Comparison of ENCODE assay signal across 16 cellular contexts in the genomic region with DNA sequence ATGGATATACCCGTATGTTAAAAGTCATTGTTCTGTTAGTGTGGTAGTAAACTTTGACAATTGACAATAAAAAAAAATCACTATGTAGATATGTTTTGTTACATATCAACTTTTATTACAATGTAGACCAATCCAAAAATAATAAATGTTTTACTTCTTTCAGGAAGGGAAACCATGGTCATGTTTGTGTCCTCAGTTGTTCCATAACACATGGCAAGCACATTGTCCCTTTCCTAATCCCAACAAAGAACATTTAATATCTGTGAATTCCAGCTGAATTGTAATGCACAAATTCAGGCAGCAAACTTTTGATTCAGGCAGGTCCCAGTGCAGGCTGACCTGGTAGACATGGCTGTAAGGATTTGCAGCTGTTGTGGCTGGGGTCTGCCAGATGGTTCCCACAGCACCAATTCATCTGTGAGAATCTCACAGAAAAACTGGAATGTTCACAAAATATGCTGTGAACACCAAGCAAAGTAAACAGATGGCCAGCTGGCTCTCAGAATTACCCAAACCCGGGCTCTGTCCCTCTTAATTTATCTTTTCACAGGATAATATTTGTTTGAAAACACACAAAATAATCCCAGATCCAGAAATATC. TPM values are rescaled to one million over a fixed set of nuclear protein-coding genes. Genes with fewer than 3 reads are reported as not detected.
A peak's percentile ranks its signal among the peaks of the same experiment; 100 is the strongest.
DNase-seq lines count a peak whose midpoint lies in the region; ATAC-seq and TF ChIP-seq lines count a peak whose summit lies in the region.
"Had no signal": no experiment of that assay in that cellular context is flagged by ENCODE, and none has a peak within 500 bp of the region (broad histone marks: within the 10 kb centered on the region; RNA-seq: fewer than 3 reads in every experiment).

No MANE protein-coding gene starts in this region.

- DNase-seq in DMS53 (lab: John Stamatoyannopoulos, UW) (peak; percentile 7), DMS53 treated with DMSO at 0.1 percent for 48 hours (lab: John Stamatoyannopoulos, UW; ENCODE audit: unreplicated experiment) (no peak), LHCN-M2 (ENCODE audit: low read depth) (peak; percentile 66), dermis microvascular lymphatic vessel endothelial cell (ENCODE audit: low read depth in 2 of 2) (peak; percentile 5 to 69), nephron progenitor cell (no peak), mucosa of descending colon (no peak), erythroblast (lab: John Stamatoyannopoulos, UW) (no peak)
- DNase-seq: activated naive CD4-positive, alpha-beta T cell treated with anti-CD3 and anti-CD28 coated beads for 36 hours; COR-L47; kidney glomerular epithelial cell; NCI-H1436; spleen had no signal

- TF ChIP-seq POLR2A in erythroblast (IDR thresholded peaks at IDR 0.05; ENCODE audit: low read length) = no peak

- intact Hi-C loops in mucosa of descending colon (cut with DNase I, micrococcal nuclease) = no loop called here

- H3K4me1 Mint-ChIP-seq in nephron progenitor cell = peaks cover 38% of the 10 kb centered on the region

- TF ChIP-seq CTCF in nephron progenitor cell (IDR thresholded peaks at IDR 0.05) = no peak
- no peak for TF ChIP-seq CTCF in mucosa of descending colon (IDR thresholded peaks at IDR 0.05)

- peak overlapping the region; percentile 57 for H3K4me3 Mint-ChIP-seq in nephron progenitor cell

- H3K36me3 ChIP-seq in mucosa of descending colon (ENCODE audit: low read depth) = no peaks in the 10 kb centered on the region
- H3K36me3 ChIP-seq: heart right ventricle had no signal

- H3K4me3 ChIP-seq in mucosa of descending colon = no peak overlapping the region
- H3K4me3 ChIP-seq: heart right ventricle, spleen had no signal

- no peak overlapping the region for H3K27ac Mint-ChIP-seq in nephron progenitor cell
- H3K27ac Mint-ChIP-seq: activated naive CD4-positive, alpha-beta T cell treated with anti-CD3 and anti-CD28 coated beads for 36 hours had no signal

- peaks cover 3% of the 10 kb centered on the region for H3K27me3 Mint-ChIP-seq in nephron progenitor cell (ENCODE audit: low read depth, poor library complexity)

- ATAC-seq in mucosa of descending colon (no peak), HG02938 (IDR thresholded peaks at IDR 0.05; ENCODE audit: unreplicated experiment) (no peak)

- peaks cover 6% of the 10 kb centered on the region for H3K4me1 ChIP-seq in mucosa of descending colon (ENCODE audit: low read depth)

- no peaks in the 10 kb centered on the region for H3K9me3 ChIP-seq in mucosa of descending colon
- H3K9me3 ChIP-seq: heart right ventricle, spleen had no signal

- peaks cover 15% of the 10 kb centered on the region for H3K36me3 Mint-ChIP-seq in nephron progenitor cell (ENCODE audit: low read depth)

- no peaks in the 10 kb centered on the region for H3K9me3 Mint-ChIP-seq in nephron progenitor cell
- H3K9me3 Mint-ChIP-seq: activated naive CD4-positive, alpha-beta T cell treated with anti-CD3 and anti-CD28 coated beads for 36 hours had no signal

RNA-seq across cellular contexts. Expression of a gene that starts 1.9 kb away (rescaled TPM):
- total RNA-seq in LHCN-M2 (2014; rRNA removed) (96.8 and 99.6 TPM in 2 replicates), dermis microvascular lymphatic vessel endothelial cell (52.0 and 80.7 TPM in 2 replicates), mucosa of descending colon (10 to 100 TPM; 60.9 to 90.6 (median 65.9) TPM)
- polyA plus RNA-seq in LHCN-M2 (2012) = 67.6 TPM

RNA-seq across cellular contexts. Expression of a gene that starts 37.8 kb away (rescaled TPM):
- total RNA-seq in LHCN-M2 (2014; rRNA removed) (28.7 and 36.5 TPM in 2 replicates), dermis microvascular lymphatic vessel endothelial cell (12.7 and 17.1 TPM in 2 replicates), mucosa of descending colon (10 to 100 TPM; 17.5 to 24.0 (median 19.2) TPM)
- polyA plus RNA-seq in LHCN-M2 (2012) = 9.3 TPM

RNA-seq across cellular contexts. Expression of a gene that starts 53.6 kb away (rescaled TPM):
- total RNA-seq in LHCN-M2 (2014; rRNA removed) = 0.23 TPM in 1 of 2 replicates, not detected in the other
- polyA plus RNA-seq in LHCN-M2 (2012) = not detected
- not detected in 2 replicates for total RNA-seq in dermis microvascular lymphatic vessel endothelial cell
- 100 to 1,000 TPM in 1 of 3 donors, 10 to 100 TPM in 2; 70.1 to 157 (median 76.2) TPM for total RNA-seq in mucosa of descending colon
- total RNA-seq: activated naive CD4-positive, alpha-beta T cell treated with anti-CD3 and anti-CD28 coated beads for 36 hours; bronchial epithelial cell; heart right ventricle; spleen had no signal
- polyA plus RNA-seq: neural cell had no signal

Comparison
In these comparisons a context has a peak if more than half of its experiments do, and no peak if none do; other contexts are left out.
1. DNase-seq: peak in DMS53 (single experiment), LHCN-M2 (single experiment) and dermis microvascular lymphatic vessel endothelial cell (2 of 2); none in DMS53 treated with DMSO at 0.1 percent for 48 hours (single experiment), nephron progenitor cell (single experiment), mucosa of descending colon (0 of 3) and erythroblast (0 of 2).
2. RNA of a gene that starts 53.6 kb away (total RNA-seq): 70.1 to 157 TPM in mucosa of descending colon; 0.23 TPM in LHCN-M2 and not detected in dermis microvascular lymphatic vessel endothelial cell; every median in the first group is over 10 times any median in the second.